Comparison of ENCODE assay signal across 1 cellular context in the genomic region with DNA sequence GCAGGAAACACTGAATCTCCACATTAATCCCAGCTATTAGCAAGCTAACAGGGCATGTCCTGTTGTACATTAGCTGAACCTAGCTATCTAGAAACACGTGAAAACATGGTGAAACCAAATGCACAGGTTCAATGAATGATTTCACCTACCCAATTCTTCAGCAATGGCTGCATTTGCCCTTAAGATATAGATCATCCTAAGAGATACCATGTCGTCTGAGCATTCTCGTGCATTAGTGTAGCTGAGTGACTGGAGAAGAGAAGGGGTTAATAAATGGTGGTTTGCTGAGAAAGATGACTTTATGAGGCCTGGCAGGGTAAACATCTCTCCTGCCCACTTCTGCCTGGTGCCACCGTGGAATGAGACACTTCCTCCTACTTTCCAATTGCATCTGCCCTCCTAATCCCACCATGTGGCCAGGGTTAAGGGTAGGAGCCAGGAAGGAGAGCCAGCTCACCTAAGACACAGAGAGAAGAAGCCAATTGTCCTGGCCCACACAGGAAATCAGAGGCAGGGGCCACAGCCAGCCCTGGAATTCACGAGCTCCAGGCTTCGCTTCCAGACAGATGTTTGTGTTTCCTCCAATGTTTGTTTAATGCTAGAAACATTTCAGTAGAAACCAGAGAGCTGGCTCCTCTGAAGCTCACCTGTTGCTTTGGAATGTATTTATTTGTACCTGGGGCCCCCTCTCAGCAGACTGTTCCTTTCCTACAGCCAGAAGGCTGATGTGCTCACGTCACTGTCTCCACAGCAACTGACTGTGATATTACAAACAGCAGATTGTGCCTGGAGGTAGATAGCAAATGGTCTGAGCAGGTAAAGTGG.
TF ChIP-seq lines count a peak whose summit lies in the region.

No MANE protein-coding gene starts in this region.

TF ChIP-seq in HepG2, 621 proteins besides CTCF, POLR2A, EP300 and RAD21 (continued from another document):
- TF ChIP-seq ATF1 (CRISPR knock-in tag; IDR thresholded peaks at IDR 0.05) (peak; percentile 45; the same call in 1 of the 2 replicates), ZNF891 (CRISPR knock-in tag; IDR thresholded peaks at IDR 0.05) (no peak), ZNF670 (CRISPR knock-in tag; IDR thresholded peaks at IDR 0.05; ENCODE audit: borderline replicate concordance) (no peak), ZNF12 (CRISPR knock-in tag; IDR thresholded peaks at IDR 0.05) (no peak), NFKBIZ (CRISPR knock-in tag; IDR thresholded peaks at IDR 0.05) (no peak), ZNF317 (CRISPR knock-in tag; IDR thresholded peaks at IDR 0.05) (0 out of 2 replicates have a peak, but pooled peaks have one; percentile 28), SRSF4 (IDR thresholded peaks at IDR 0.05; ENCODE audit: low read depth, low read length, poor library complexity, severe bottlenecking) (no peak), ESRRA (CRISPR knock-in tag; IDR thresholded peaks at IDR 0.05; ENCODE audit: low read depth) (no peak), ZSCAN31 (CRISPR knock-in tag; IDR thresholded peaks at IDR 0.05; ENCODE audit: low read depth) (0 out of 2 replicates have a peak, but pooled peaks have one; percentile 37), FOXO1 (CRISPR knock-in tag; IDR thresholded peaks at IDR 0.05) (no peak), LCORL (IDR thresholded peaks at IDR 0.05) (no peak), LCORL (CRISPR knock-in tag; IDR thresholded peaks at IDR 0.05) (0 out of 2 replicates have a peak, but pooled peaks have one; percentile 17), MEIS1 (CRISPR knock-in tag; IDR thresholded peaks at IDR 0.05; ENCODE audit: borderline replicate concordance) (no peak), SOX6 (IDR thresholded peaks at IDR 0.05) (no peak), SOX6 (CRISPR knock-in tag; IDR thresholded peaks at IDR 0.05) (peak; percentile 60)
- TF ChIP-seq, protein P1, sequence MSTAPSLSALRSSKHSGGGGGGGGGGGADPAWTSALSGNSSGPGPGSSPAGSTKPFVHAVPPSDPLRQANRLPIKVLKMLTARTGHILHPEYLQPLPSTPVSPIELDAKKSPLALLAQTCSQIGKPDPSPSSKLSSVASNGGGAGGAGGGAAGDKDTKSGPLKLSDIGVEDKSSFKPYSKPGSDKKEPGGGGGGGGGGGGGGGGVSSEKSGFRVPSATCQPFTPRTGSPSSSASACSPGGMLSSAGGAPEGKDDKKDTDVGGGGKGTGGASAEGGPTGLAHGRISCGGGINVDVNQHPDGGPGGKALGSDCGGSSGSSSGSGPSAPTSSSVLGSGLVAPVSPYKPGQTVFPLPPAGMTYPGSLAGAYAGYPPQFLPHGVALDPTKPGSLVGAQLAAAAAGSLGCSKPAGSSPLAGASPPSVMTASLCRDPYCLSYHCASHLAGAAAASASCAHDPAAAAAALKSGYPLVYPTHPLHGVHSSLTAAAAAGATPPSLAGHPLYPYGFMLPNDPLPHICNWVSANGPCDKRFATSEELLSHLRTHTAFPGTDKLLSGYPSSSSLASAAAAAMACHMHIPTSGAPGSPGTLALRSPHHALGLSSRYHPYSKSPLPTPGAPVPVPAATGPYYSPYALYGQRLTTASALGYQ (CRISPR knock-in tag; IDR thresholded peaks at IDR 0.05) = peak; percentile 27; the same call in 1 of the 2 replicates
TF ChIP-seq in HepG2: peak in this region for 58.
